Comparison of ENCODE assay signal across 28 cellular contexts in the genomic region with DNA sequence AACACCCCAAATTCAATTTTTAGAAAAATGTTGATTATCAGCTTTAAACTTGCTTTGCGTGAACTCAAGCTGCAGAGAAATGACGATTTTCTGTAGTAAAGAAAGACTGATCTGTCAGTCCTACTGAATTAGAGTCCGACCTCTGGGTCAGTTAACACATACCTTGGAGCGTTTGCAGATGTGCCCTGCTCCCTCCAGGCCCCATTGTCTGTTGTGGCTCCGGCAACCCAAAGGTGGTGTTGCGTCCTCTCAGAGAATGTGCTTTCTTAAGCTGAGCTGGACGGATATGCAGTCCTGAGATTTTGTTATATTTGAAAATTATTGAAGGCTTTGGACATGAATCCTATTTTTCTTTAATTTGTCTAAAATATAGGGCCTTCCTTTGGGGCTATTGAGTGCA. TPM values are rescaled to one million over a fixed set of nuclear protein-coding genes. Genes with fewer than 3 reads are reported as not detected.
"Had no signal": no experiment of that assay in that cellular context is flagged by ENCODE, and none has a peak within 500 bp of the region (broad histone marks: within the 10 kb centered on the region; RNA-seq: fewer than 3 reads in every experiment).

No MANE protein-coding gene starts in this region.

- ATAC-seq: body of pancreas; effector memory CD8-positive, alpha-beta T cell; foreskin keratinocyte; gastroesophageal sphincter had no signal

- H3K4me3 ChIP-seq: adrenal gland, body of pancreas, esophagus muscularis mucosa, gastroesophageal sphincter had no signal

- H3K4me1 ChIP-seq: adrenal gland, body of pancreas, esophagus muscularis mucosa, foreskin keratinocyte, gastroesophageal sphincter had no signal

- H3K27me3 ChIP-seq: adrenal gland, body of pancreas, esophagus muscularis mucosa, foreskin keratinocyte, gastroesophageal sphincter had no signal

- H3K4me3 Mint-ChIP-seq: activated CD4-positive, alpha-beta memory T cell treated with anti-CD3 and anti-CD28 coated beads, Interleukin-2, amount 10 ng/mL, durations not matched to agents 7 days and 5 days; activated naive CD8-positive, alpha-beta T cell treated with anti-CD3 and anti-CD28 coated beads for 36 hours; activated naive CD8-positive, alpha-beta T cell treated with anti-CD3 and anti-CD28 coated beads, Interleukin-2, amount 50 U/mL, for 24 hours; activated T-cell treated with anti-CD3 and anti-CD28 coated beads, Interleukin-2, amount 50 U/mL, for 24 hours; effector memory CD8-positive, alpha-beta T cell; T-cell had no signal

- DNase-seq: activated CD4-positive, alpha-beta T cell treated with anti-CD3 and anti-CD28 coated beads for 4 hours; activated CD4-positive, CD25-positive, alpha-beta regulatory T cell; activated CD4-positive, CD25-positive, alpha-beta regulatory T cell treated with anti-CD3 and anti-CD28 coated beads, Interleukin-2, amount 50 U/mL, for 72 hours; activated CD8-positive, alpha-beta memory T cell treated with anti-CD3 and anti-CD28 coated beads, Interleukin-2, amount 50 U/mL, for 48 hours; activated gamma-delta T cell; activated naive CD4-positive, alpha-beta T cell; activated naive CD4-positive, alpha-beta T cell treated with anti-CD3 and anti-CD28 coated beads, Interleukin-2, amount 50 U/mL, for 16 hours; activated naive CD8-positive, alpha-beta T cell treated with anti-CD3 and anti-CD28 coated beads, Interleukin-2, amount 50 U/mL, for 24 hours; activated T-cell treated with anti-CD3 and anti-CD28 coated beads for 4 hours; activated T-cell treated with anti-CD3 and anti-CD28 coated beads, Interleukin-2, amount 50 U/mL, for 24 hours; adrenal gland; amygdala; aorta; body of pancreas; caudate nucleus; cortex of kidney; dermis blood vessel endothelial cell; effector CD4-positive, alpha-beta T cell; effector memory CD8-positive, alpha-beta T cell; erythroblast; foreskin keratinocyte; SW 1271 had no signal

- H3K9me3 ChIP-seq: adrenal gland, body of pancreas, esophagus muscularis mucosa, gastroesophageal sphincter had no signal

- H3K27ac ChIP-seq: adrenal gland, body of pancreas, esophagus muscularis mucosa, foreskin keratinocyte, gastroesophageal sphincter had no signal

- H3K27ac Mint-ChIP-seq: activated naive CD8-positive, alpha-beta T cell treated with anti-CD3 and anti-CD28 coated beads, Interleukin-2, amount 50 U/mL, for 24 hours; activated T-cell treated with anti-CD3 and anti-CD28 coated beads, Interleukin-2, amount 50 U/mL, for 24 hours; effector memory CD8-positive, alpha-beta T cell had no signal

- H3K27me3 Mint-ChIP-seq: activated CD4-positive, alpha-beta memory T cell treated with anti-CD3 and anti-CD28 coated beads, Interleukin-2, amount 10 ng/mL, durations not matched to agents 7 days and 5 days; activated naive CD8-positive, alpha-beta T cell treated with anti-CD3 and anti-CD28 coated beads for 36 hours; activated naive CD8-positive, alpha-beta T cell treated with anti-CD3 and anti-CD28 coated beads, Interleukin-2, amount 50 U/mL, for 24 hours; activated T-cell treated with anti-CD3 and anti-CD28 coated beads, Interleukin-2, amount 50 U/mL, for 24 hours; effector memory CD8-positive, alpha-beta T cell had no signal

- H3K9me3 Mint-ChIP-seq: activated CD4-positive, alpha-beta memory T cell treated with anti-CD3 and anti-CD28 coated beads, Interleukin-2, amount 10 ng/mL, durations not matched to agents 7 days and 5 days; activated naive CD8-positive, alpha-beta T cell treated with anti-CD3 and anti-CD28 coated beads for 36 hours; activated naive CD8-positive, alpha-beta T cell treated with anti-CD3 and anti-CD28 coated beads, Interleukin-2, amount 50 U/mL, for 24 hours; activated T-cell treated with anti-CD3 and anti-CD28 coated beads, Interleukin-2, amount 50 U/mL, for 24 hours; activated T-cell treated with anti-CD3 and anti-CD28 coated beads, Interleukin-2, amount 50 U/mL, for 72 hours; effector memory CD8-positive, alpha-beta T cell; T-cell had no signal

RNA-seq across cellular contexts. Expression of a gene that starts 31.5 kb away (rescaled TPM):
- total RNA-seq: foreskin keratinocyte had no signal
- polyA plus RNA-seq: foreskin keratinocyte had no signal
